In the genomic region with DNA sequence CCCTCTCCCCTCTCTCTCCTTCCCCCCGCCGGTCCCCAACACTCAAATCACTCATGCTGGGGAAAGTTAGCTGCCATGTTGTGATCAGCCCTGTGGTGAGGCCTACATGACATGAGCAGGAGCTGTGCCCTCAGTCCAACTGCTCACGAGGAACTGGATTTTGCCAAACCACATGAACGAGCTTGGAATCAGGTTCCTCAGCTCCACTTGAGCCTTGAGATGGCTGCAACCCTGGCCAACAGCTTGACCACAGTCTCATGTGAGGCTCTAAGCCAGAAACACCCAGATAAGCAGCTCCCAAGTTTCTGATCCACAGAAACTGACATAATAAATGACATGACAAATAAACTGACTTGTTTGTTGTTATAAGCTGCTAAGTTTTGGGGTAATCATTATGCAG, we compare ENCODE assay signal across 29 cellular contexts. TPM values are rescaled to one million over a fixed set of nuclear protein-coding genes. Genes with fewer than 3 reads are reported as not detected.
DNase-seq lines count a peak whose midpoint lies in the region; ATAC-seq and TF ChIP-seq lines count a peak whose summit lies in the region.
"Had no signal": no experiment of that assay in that cellular context is flagged by ENCODE, and none has a peak within 500 bp of the region (broad histone marks: within the 10 kb centered on the region; RNA-seq: fewer than 3 reads in every experiment).

No MANE protein-coding gene starts in this region.

- H3K36me3 ChIP-seq in Caco-2 (ENCODE audit: control insufficient read depth, insufficient read depth, low read length) = no peaks in the 10 kb centered on the region
- H3K36me3 ChIP-seq: thoracic aorta, WERI-Rb-1 had no signal

- no peaks in the 10 kb centered on the region for H3K27me3 Mint-ChIP-seq in activated CD4-positive, alpha-beta T cell treated with anti-CD3 and anti-CD28 coated beads for 36 hours
- H3K27me3 Mint-ChIP-seq in Caco-2 (ENCODE audit: insufficient read depth, unreplicated experiment) (no peaks in the 10 kb centered on the region), T-helper 17 cell (no peaks in the 10 kb centered on the region)
- H3K27me3 Mint-ChIP-seq: effector memory CD8-positive, alpha-beta T cell; stimulated activated naive CD8-positive, alpha-beta T cell treated with anti-CD3 and anti-CD28 coated beads, Interleukin-15, Interleukin-2, amounts not matched to agents 100 ng/mL and 50 ng/mL, for 24 hours had no signal

- no peak for ATAC-seq in activated CD4-positive, alpha-beta T cell treated with anti-CD3 and anti-CD28 coated beads for 36 hours
- ATAC-seq in T-helper 17 cell (no peak), HG02642 (IDR thresholded peaks at IDR 0.05; ENCODE audit: poor library complexity, unreplicated experiment) (no peak)
- ATAC-seq in activated naive CD4-positive, alpha-beta T cell treated with anti-CD3 and anti-CD28 coated beads, Interleukin-2, amount 50 U/mL, for 72 hours = no peak
- ATAC-seq: effector memory CD8-positive, alpha-beta T cell; left lobe of liver had no signal

- peak overlapping the region; percentile 22 for H3K27ac Mint-ChIP-seq in activated CD4-positive, alpha-beta T cell treated with anti-CD3 and anti-CD28 coated beads for 36 hours
- H3K27ac Mint-ChIP-seq in Caco-2 (ENCODE audit: unreplicated experiment) (peak overlapping the region; percentile 50), T-helper 17 cell (peak overlapping the region; percentile 95)
- H3K27ac Mint-ChIP-seq in activated naive CD4-positive, alpha-beta T cell treated with anti-CD3 and anti-CD28 coated beads, Interleukin-2, amount 50 U/mL, for 72 hours = peak overlapping the region in 1 of 2 donors; percentile 53
- H3K27ac Mint-ChIP-seq: stimulated activated naive CD8-positive, alpha-beta T cell treated with anti-CD3 and anti-CD28 coated beads, Interleukin-15, Interleukin-2, amounts not matched to agents 100 ng/mL and 50 ng/mL, for 24 hours had no signal

- DNase-seq in activated CD4-positive, alpha-beta T cell treated with anti-CD3 and anti-CD28 coated beads for 36 hours = no peak
- DNase-seq in activated CD4-positive, alpha-beta T cell treated with anti-CD3 and anti-CD28 coated beads, Interleukin-2, amount 50 U/mL, for 48 hours = no peak
- DNase-seq in Caco-2 (no peak), T-helper 17 cell (no peak), myocyte (ENCODE audit: low read depth) (peak; percentile 86), HuH-7 (ENCODE audit: low spot score) (no peak)
- DNase-seq in activated naive CD4-positive, alpha-beta T cell treated with anti-CD3 and anti-CD28 coated beads, Interleukin-2, amount 50 U/mL, for 72 hours (ENCODE audit: low spot score in 2 of 2) = no peak
- DNase-seq: 8988T; activated CD4-positive, alpha-beta T cell treated with anti-CD3 and anti-CD28 coated beads, Interleukin-2, amount 50 U/mL, for 1 hour; activated effector memory CD4-positive, alpha-beta T cell treated with anti-CD3 and anti-CD28 coated beads, Interleukin-2, amount 50 U/mL, for 16 hours; amygdala; effector memory CD8-positive, alpha-beta T cell; EL; foreskin melanocyte; mesendoderm; NCI-H1092; NCI-H187; NCI-H526; NK-92 treated with Interleukin-12 subunit alpha and Interleukin-12 subunit beta, amount 100 ng/mL, for 24 hours; PC-9; SHP77; T1000; WERI-Rb-1 had no signal

- peaks cover 72% of the 10 kb centered on the region for H3K4me1 Mint-ChIP-seq in activated CD4-positive, alpha-beta T cell treated with anti-CD3 and anti-CD28 coated beads for 36 hours
- H3K4me1 Mint-ChIP-seq in Caco-2 (ENCODE audit: low read depth, unreplicated experiment) (peaks cover 28% of the 10 kb centered on the region), T-helper 17 cell (peaks cover 46% of the 10 kb centered on the region)
- H3K4me1 Mint-ChIP-seq: CD14-positive monocyte had no signal

- H3K4me1 ChIP-seq in Caco-2 = peaks cover 51% of the 10 kb centered on the region

- peaks cover 11% of the 10 kb centered on the region for H3K9me3 Mint-ChIP-seq in activated CD4-positive, alpha-beta T cell treated with anti-CD3 and anti-CD28 coated beads for 36 hours (ENCODE audit: low read depth)
- H3K9me3 Mint-ChIP-seq in Caco-2 (ENCODE audit: unreplicated experiment) = peaks cover 25% of the 10 kb centered on the region
- H3K9me3 Mint-ChIP-seq in activated naive CD4-positive, alpha-beta T cell treated with anti-CD3 and anti-CD28 coated beads, Interleukin-2, amount 50 U/mL, for 72 hours = peaks cover 0 to 11% of the 10 kb centered on the region in 2 donors
- H3K9me3 Mint-ChIP-seq: effector memory CD8-positive, alpha-beta T cell had no signal

- TF ChIP-seq CTCF in Caco-2 (IDR thresholded peaks at IDR 0.05; ENCODE audit: insufficient read depth in 1 of 2, low read depth in 1 of 2, low read length in 1 of 2, severe bottlenecking in 1 of 2, unreplicated experiment in 1 of 2) = no peak

- H3K4me3 ChIP-seq in Caco-2 (ENCODE audit: low read depth, low read length) = no peak overlapping the region
- H3K4me3 ChIP-seq: coronary artery, PC-9, thoracic aorta had no signal

- H3K27me3 ChIP-seq in Caco-2 (replicated peaks; ENCODE audit: control insufficient read depth, insufficient read depth, low read length) = no peaks in the 10 kb centered on the region

- intact Hi-C loops in activated CD4-positive, alpha-beta T cell treated with anti-CD3 and anti-CD28 coated beads for 36 hours (cut with DNase I, micrococcal nuclease) = no loop called here
- intact Hi-C loops in Caco-2 (cut with micrococcal nuclease; ENCODE audit: unreplicated experiment) = no loop called here

- peaks cover 3% of the 10 kb centered on the region for H3K36me3 Mint-ChIP-seq in activated CD4-positive, alpha-beta T cell treated with anti-CD3 and anti-CD28 coated beads for 36 hours (ENCODE audit: low read depth)
- H3K36me3 Mint-ChIP-seq in Caco-2 (ENCODE audit: insufficient read depth, unreplicated experiment) = peaks cover 7% of the 10 kb centered on the region
- no peaks in the 10 kb centered on the region for H3K36me3 Mint-ChIP-seq in T-helper 17 cell (ENCODE audit: low read depth)
- H3K36me3 Mint-ChIP-seq in activated naive CD4-positive, alpha-beta T cell treated with anti-CD3 and anti-CD28 coated beads, Interleukin-2, amount 50 U/mL, for 72 hours = peaks cover 9 to 42% of the 10 kb centered on the region in 2 donors
- H3K36me3 Mint-ChIP-seq: CD14-positive monocyte had no signal

- H3K9me3 ChIP-seq in Caco-2 (no peaks in the 10 kb centered on the region; the same call in 1 of the 2 replicates), T-helper 17 cell (ENCODE audit: control insufficient read depth, low read length, poor library complexity, severe bottlenecking) (no peaks in the 10 kb centered on the region)
- H3K9me3 ChIP-seq: thoracic aorta had no signal

- POLR2A ChIA-PET in activated CD4-positive, alpha-beta T cell treated with anti-CD3 and anti-CD28 coated beads for 36 hours (lab: Charles Lee) = no interaction called here
- POLR2A ChIA-PET in Caco-2 (lab: Charles Lee) = no interaction called here

- H3K4me3 Mint-ChIP-seq in activated CD4-positive, alpha-beta T cell treated with anti-CD3 and anti-CD28 coated beads for 36 hours = no peak overlapping the region
- H3K4me3 Mint-ChIP-seq in Caco-2 (ENCODE audit: unreplicated experiment) = no peak overlapping the region
- no peak overlapping the region for H3K4me3 Mint-ChIP-seq in T-helper 17 cell
- H3K4me3 Mint-ChIP-seq: CD14-positive monocyte; stimulated activated naive CD8-positive, alpha-beta T cell treated with anti-CD3 and anti-CD28 coated beads, Interleukin-15, Interleukin-2, amounts not matched to agents 100 ng/mL and 50 ng/mL, for 24 hours had no signal

- CTCF ChIA-PET in activated CD4-positive, alpha-beta T cell treated with anti-CD3 and anti-CD28 coated beads for 36 hours (lab: Charles Lee) = interaction anchor here (0.9 to 1.7 kb wide), 5 partner anchors 12 to 207 kb away, joined by 3 to 12 read pairs (median 4); no protein-coding TSS in a partner anchor
- CTCF ChIA-PET in Caco-2 (lab: Charles Lee) = no interaction called here

- no TSS peak for BruUV-seq in Caco-2 (replicated peaks; lab: Mats Ljungman, UMichigan)

RNA-seq across cellular contexts. Expression of gene ARL4C, which starts 38.4 kb away (rescaled TPM):
- 10 to 100 TPM; 27.2 to 32.8 TPM for total RNA-seq in activated CD4-positive, alpha-beta T cell treated with anti-CD3 and anti-CD28 coated beads for 36 hours
- total RNA-seq in Caco-2 (2022) (76.0 and 81.2 TPM in 2 replicates), T-helper 17 cell (100 to 1,000 TPM; 365 to 393 TPM), myocyte (27.7 and 32.9 TPM in 2 replicates)
- 59.0 TPM for polyA plus RNA-seq in myocyte (2012)
- total RNA-seq in activated naive CD4-positive, alpha-beta T cell treated with anti-CD3 and anti-CD28 coated beads, Interleukin-2, amount 50 U/mL, for 72 hours = 10 to 100 TPM; 26.1 to 50.0 TPM
